In the genomic region with DNA sequence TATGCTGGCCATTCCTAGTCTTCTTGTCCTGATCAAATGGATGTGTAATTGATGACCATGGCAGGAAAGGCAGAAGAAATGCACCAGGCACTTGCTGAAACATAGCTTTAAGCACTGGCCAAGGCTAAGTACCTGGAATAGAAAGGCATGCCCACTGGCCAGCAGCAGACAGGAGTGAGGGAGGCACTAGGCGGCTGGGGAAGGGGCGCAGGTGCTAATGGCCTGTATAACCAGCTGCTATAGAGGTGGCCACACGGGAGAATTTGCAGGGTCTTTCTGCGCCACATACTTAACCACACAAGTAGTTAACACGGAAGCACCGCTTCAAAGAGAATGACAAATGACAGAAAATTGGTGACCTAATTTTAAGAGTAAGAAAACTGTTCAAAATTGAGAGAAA, we compare ENCODE assay signal across 1 cellular context.
TF ChIP-seq lines count a peak whose summit lies in the region.

No MANE protein-coding gene starts in this region.

TF ChIP-seq in IMR-90, 13 proteins besides CTCF, POLR2A, EP300 and RAD21:
- TF ChIP-seq FOS (IDR thresholded peaks at IDR 0.05; ENCODE audit: low read depth, low read length) (no peak), SMC3 (IDR thresholded peaks at IDR 0.05; ENCODE audit: low read depth, low read length) (no peak), MAZ (IDR thresholded peaks at IDR 0.05; ENCODE audit: borderline replicate concordance, low read depth, low read length) (no peak), MXI1 (IDR thresholded peaks at IDR 0.05; ENCODE audit: borderline replicate concordance, low read depth, low read length) (no peak), CEBPB (IDR thresholded peaks at IDR 0.05; ENCODE audit: low read depth, low read length) (no peak), CHD1 (IDR thresholded peaks at IDR 0.05; ENCODE audit: low read depth, low read length) (no peak), MAFK (IDR thresholded peaks at IDR 0.05; ENCODE audit: low read depth, low read length) (no peak), BHLHE40 (IDR thresholded peaks at IDR 0.05; ENCODE audit: low read depth, low read length) (no peak), RCOR1 (IDR thresholded peaks at IDR 0.05; ENCODE audit: insufficient replicate concordance, low read length) (no peak), RFX5 (IDR thresholded peaks at IDR 0.05; ENCODE audit: low read depth, low read length) (no peak), NFE2L2 (IDR thresholded peaks at IDR 0.05; ENCODE audit: low read depth, low read length) (no peak)
- TF ChIP-seq, protein P1, sequence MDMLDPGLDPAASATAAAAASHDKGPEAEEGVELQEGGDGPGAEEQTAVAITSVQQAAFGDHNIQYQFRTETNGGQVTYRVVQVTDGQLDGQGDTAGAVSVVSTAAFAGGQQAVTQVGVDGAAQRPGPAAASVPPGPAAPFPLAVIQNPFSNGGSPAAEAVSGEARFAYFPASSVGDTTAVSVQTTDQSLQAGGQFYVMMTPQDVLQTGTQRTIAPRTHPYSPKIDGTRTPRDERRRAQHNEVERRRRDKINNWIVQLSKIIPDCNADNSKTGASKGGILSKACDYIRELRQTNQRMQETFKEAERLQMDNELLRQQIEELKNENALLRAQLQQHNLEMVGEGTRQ (IDR thresholded peaks at IDR 0.05; ENCODE audit: low read depth, low read length) = no peak
- TF ChIP-seq, protein P2, sequence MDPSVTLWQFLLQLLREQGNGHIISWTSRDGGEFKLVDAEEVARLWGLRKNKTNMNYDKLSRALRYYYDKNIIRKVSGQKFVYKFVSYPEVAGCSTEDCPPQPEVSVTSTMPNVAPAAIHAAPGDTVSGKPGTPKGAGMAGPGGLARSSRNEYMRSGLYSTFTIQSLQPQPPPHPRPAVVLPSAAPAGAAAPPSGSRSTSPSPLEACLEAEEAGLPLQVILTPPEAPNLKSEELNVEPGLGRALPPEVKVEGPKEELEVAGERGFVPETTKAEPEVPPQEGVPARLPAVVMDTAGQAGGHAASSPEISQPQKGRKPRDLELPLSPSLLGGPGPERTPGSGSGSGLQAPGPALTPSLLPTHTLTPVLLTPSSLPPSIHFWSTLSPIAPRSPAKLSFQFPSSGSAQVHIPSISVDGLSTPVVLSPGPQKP (IDR thresholded peaks at IDR 0.05; ENCODE audit: borderline replicate concordance, low read depth, low read length) = no peak
TF ChIP-seq in IMR-90: peak in this region for 0.
